1 cellular context compared by ENCODE assay signal in genomic region chr19:50516456-50516855, GRCh38.
TF ChIP-seq lines count a peak whose summit lies in the region.

No MANE protein-coding gene starts in this region.

TF ChIP-seq in A549, 52 proteins besides CTCF, POLR2A, EP300 and RAD21 (continued from another document):
- TF ChIP-seq REST (IDR thresholded peaks at IDR 0.05), result no peak
- no peak for TF ChIP-seq BCL3 (IDR thresholded peaks at IDR 0.05)
- no peak for TF ChIP-seq SREBF2 (IDR thresholded peaks at IDR 0.05)
- no peak for TF ChIP-seq FOSL2 (IDR thresholded peaks at IDR 0.05)
- no peak for TF ChIP-seq FOSL2 (CRISPR knock-in tag; IDR thresholded peaks at IDR 0.05)
- TF ChIP-seq ATOH8 (CRISPR knock-in tag; IDR thresholded peaks at IDR 0.05; ENCODE audit: low read depth), result no peak
